19 cellular contexts compared by ENCODE assay signal in genomic region chr2:145137211-145137610, GRCh38.
DNase-seq lines count a peak whose midpoint lies in the region; ATAC-seq, FAIRE-seq and TF ChIP-seq lines count a peak whose summit lies in the region.
"Had no signal": no experiment of that assay in that cellular context is flagged by ENCODE, and none has a peak within 500 bp of the region (broad histone marks: within the 10 kb centered on the region; RNA-seq: fewer than 3 reads in every experiment).

No MANE protein-coding gene starts in this region.

- in situ Hi-C loops in Caki2 (cut with HindIII; ENCODE audit: low pct_unique_long_range_greater_than_20kb, low sequenced_read_pairs), result no loop called here

- intact Hi-C loops in endothelial cell of umbilical vein (cut with micrococcal nuclease), result loop anchor here (5.0 kb wide), 1 partner anchor 615 kb away; the partner anchor contains the start of gene ZEB2

- no peak for TF ChIP-seq CTCF in RWPE2 (IDR thresholded peaks at IDR 0.05; ENCODE audit: poor library complexity, severe bottlenecking)
- no peak for TF ChIP-seq CTCF in endothelial cell of umbilical vein (IDR thresholded peaks at IDR 0.05; ENCODE audit: extremely low read depth in 1 of 2, insufficient read depth in 1 of 2, low read depth in 1 of 2, low read length in 2 of 2)

- H3K4me2 ChIP-seq in endothelial cell of umbilical vein (ENCODE audit: insufficient read depth, low read length), result no peak overlapping the region
- H3K4me2 ChIP-seq: BLaER1 treated with 17β-estradiol and CSF1 and Interleukin-3, amounts not matched to agents 10 nM and 100 nM had no signal

- peak; percentile 16 for DNase-seq in Caki2 (ENCODE audit: low read depth)
- DNase-seq in M059J (ENCODE audit: low read depth), result peak; percentile 10
- no peak for DNase-seq in RWPE2 (ENCODE audit: low spot score)
- DNase-seq in endothelial cell of umbilical vein (ENCODE audit: low read depth, low spot score), result no peak
- no peak for DNase-seq in activated CD4-positive, alpha-beta T cell treated with anti-CD3 and anti-CD28 coated beads, Interleukin-2, amount 50 U/mL, for 48 hours
- no peak for DNase-seq in NCI-H510A treated with DMSO at 0.1 percent for 48 hours (lab: John Stamatoyannopoulos, UW)
- no peak for DNase-seq in D341Med (ENCODE audit: low spot score)
- DNase-seq: CD8-positive, alpha-beta T cell; DMS153; DND-41; EL; GM23248 had no signal

- H3K4me3 ChIP-seq in RWPE2 (ENCODE audit: severe bottlenecking) (no peak overlapping the region), endothelial cell of umbilical vein (replicated peaks in 1 of 3; ENCODE audit: insufficient read depth in 1 of 3, low read depth in 1 of 3, low read length in 3 of 3) (no peak overlapping the region)
- H3K4me3 ChIP-seq: BLaER1 treated with 17β-estradiol and CSF1 and Interleukin-3, amounts not matched to agents 10 nM and 100 nM; GM23248; HAP-1 had no signal

- H3K36me3 ChIP-seq in RWPE2 (ENCODE audit: low read depth) (no peaks in the 10 kb centered on the region), endothelial cell of umbilical vein (ENCODE audit: control insufficient read depth in 2 of 2, extremely low read depth in 1 of 2, insufficient read depth in 2 of 2, low read length in 2 of 2) (no peaks in the 10 kb centered on the region)
- H3K36me3 ChIP-seq: BLaER1 treated with 17β-estradiol and CSF1 and Interleukin-3, amounts not matched to agents 10 nM and 100 nM; HAP-1 had no signal

- H3K9me3 ChIP-seq in RWPE2 (ENCODE audit: severe bottlenecking) (no peaks in the 10 kb centered on the region), endothelial cell of umbilical vein (replicated peaks; ENCODE audit: control insufficient read depth, insufficient read depth, low read length) (no peaks in the 10 kb centered on the region)
- H3K9me3 ChIP-seq: HAP-1 had no signal

- CTCF ChIA-PET in endothelial cell of umbilical vein (lab: Charles Lee), result no interaction called here

- ATAC-seq in RWPE2 (ENCODE audit: low read depth) (0 out of 3 replicates have a peak, but pooled peaks have one; percentile 36), HG03457 (IDR thresholded peaks at IDR 0.05; ENCODE audit: unreplicated experiment) (no peak)
- ATAC-seq: CD8-positive, alpha-beta T cell had no signal

- H2AFZ ChIP-seq in endothelial cell of umbilical vein (ENCODE audit: low read depth, low read length), result no peak overlapping the region
- H2AFZ ChIP-seq: GM23248 had no signal

- POLR2A ChIA-PET in endothelial cell of umbilical vein (lab: Charles Lee), result no interaction called here

- dilution Hi-C loops in endothelial cell of umbilical vein (cut with MboI; ENCODE audit: extremely low pct_ligation_motif_present, low sequenced_read_pairs), result no loop called here

- no peaks in the 10 kb centered on the region for H4K20me1 ChIP-seq in endothelial cell of umbilical vein (replicated peaks; ENCODE audit: control insufficient read depth, extremely low read depth, insufficient read depth, low read length)
- H4K20me1 ChIP-seq: BLaER1 treated with 17β-estradiol and CSF1 and Interleukin-3, amounts not matched to agents 10 nM and 100 nM had no signal

- H3K27ac ChIP-seq in RWPE2 (ENCODE audit: poor library complexity, severe bottlenecking), result no peak overlapping the region
- no peak overlapping the region for H3K27ac ChIP-seq in endothelial cell of umbilical vein (ENCODE audit: insufficient read depth, low read depth, low read length)
- H3K27ac ChIP-seq: BLaER1 treated with 17β-estradiol and CSF1 and Interleukin-3, amounts not matched to agents 10 nM and 100 nM; GM23248; HL-60 had no signal

- BruUV-seq in endothelial cell of umbilical vein (replicated peaks; lab: Mats Ljungman, UMichigan), result no TSS peak

- no peak overlapping the region for H3K9ac ChIP-seq in endothelial cell of umbilical vein (replicated peaks; ENCODE audit: extremely low read depth, insufficient read depth, low read length)
- H3K9ac ChIP-seq: BLaER1 treated with 17β-estradiol and CSF1 and Interleukin-3, amounts not matched to agents 10 nM and 100 nM; GM23248 had no signal

- no peaks in the 10 kb centered on the region for H3K9me1 ChIP-seq in endothelial cell of umbilical vein (replicated peaks; ENCODE audit: control insufficient read depth, extremely low read depth, insufficient read depth, low read length)

- no peaks in the 10 kb centered on the region for H3K79me2 ChIP-seq in endothelial cell of umbilical vein (ENCODE audit: control insufficient read depth, insufficient read depth, low read length)

- H3K27me3 ChIP-seq in RWPE2 (ENCODE audit: insufficient read depth, poor library complexity, severe bottlenecking) (no peaks in the 10 kb centered on the region), endothelial cell of umbilical vein (ENCODE audit: control insufficient read depth in 2 of 2, insufficient read depth in 2 of 2, low read length in 2 of 2) (no peaks in the 10 kb centered on the region)
- H3K27me3 ChIP-seq: BLaER1 treated with 17β-estradiol and CSF1 and Interleukin-3, amounts not matched to agents 10 nM and 100 nM had no signal

- FAIRE-seq in endothelial cell of umbilical vein (lab: Jason Lieb, UNC), result no peak
- FAIRE-seq: G401.6, GM12891, GM19239 had no signal

- TF ChIP-seq POLR2A in endothelial cell of umbilical vein (IDR thresholded peaks at IDR 0.05; ENCODE audit: low read depth, low read length), result no peak

- H3K4me1 ChIP-seq in RWPE2 (ENCODE audit: insufficient read depth, poor library complexity, severe bottlenecking) (no peaks in the 10 kb centered on the region), endothelial cell of umbilical vein (ENCODE audit: control insufficient read depth, extremely low read depth, insufficient read depth, low read length) (peaks cover 7% of the 10 kb centered on the region)
- H3K4me1 ChIP-seq: BLaER1 treated with 17β-estradiol and CSF1 and Interleukin-3, amounts not matched to agents 10 nM and 100 nM; HAP-1 had no signal

TF ChIP-seq in endothelial cell of umbilical vein, 7 proteins besides CTCF, POLR2A, EP300 and RAD21:
- TF ChIP-seq JUN (IDR thresholded peaks at IDR 0.05; ENCODE audit: borderline replicate concordance, insufficient read depth, insufficient read length, low read depth) (peak; percentile 12), MYC (IDR thresholded peaks at IDR 0.05; ENCODE audit: low read depth, low read length) (no peak)

Comparison
In these comparisons a context has a peak if more than half of its experiments do, and no peak if none do; other contexts are left out.
1. DNase-seq: peak in Caki2 (single experiment) and M059J (single experiment); none in RWPE2 (single experiment), endothelial cell of umbilical vein (single experiment), activated CD4-positive, alpha-beta T cell treated with anti-CD3 and anti-CD28 coated beads, Interleukin-2, amount 50 U/mL, for 48 hours (0 of 2), NCI-H510A treated with DMSO at 0.1 percent for 48 hours (single experiment) and D341Med (single experiment).